8 cellular contexts compared by ENCODE assay signal in genomic region chr1:46062651-46063319, GRCh38.
A peak's percentile ranks its signal among the peaks of the same experiment; 100 is the strongest.
DNase-seq lines count a peak whose midpoint lies in the region; ATAC-seq and FAIRE-seq lines count a peak whose summit lies in the region.

No MANE protein-coding gene starts in this region.

- H3K36me3 Mint-ChIP-seq in activated naive CD4-positive, alpha-beta T cell treated with anti-CD3 and anti-CD28 coated beads, Interleukin-2, amount 10 ng/mL, durations not matched to agents 7 days and 5 days = peaks cover 3% of the 10 kb centered on the region

- peak overlapping the region; percentile 22 for H3K27ac Mint-ChIP-seq in activated naive CD4-positive, alpha-beta T cell treated with anti-CD3 and anti-CD28 coated beads, Interleukin-2, amount 10 ng/mL, durations not matched to agents 7 days and 5 days

- no peaks in the 10 kb centered on the region for H3K9me3 Mint-ChIP-seq in activated naive CD4-positive, alpha-beta T cell treated with anti-CD3 and anti-CD28 coated beads, Interleukin-2, amount 10 ng/mL, durations not matched to agents 7 days and 5 days

- peaks cover 4% of the 10 kb centered on the region for H3K27me3 Mint-ChIP-seq in activated naive CD4-positive, alpha-beta T cell treated with anti-CD3 and anti-CD28 coated beads, Interleukin-2, amount 10 ng/mL, durations not matched to agents 7 days and 5 days

- CTCF ChIA-PET in activated naive CD4-positive, alpha-beta T cell treated with anti-CD3 and anti-CD28 coated beads, Interleukin-2, amount 10 ng/mL, durations not matched to agents 7 days and 5 days (lab: Charles Lee) = no interaction called here

- FAIRE-seq in GM18507 (lab: Jason Lieb, UNC) = peak; percentile 87

- peaks cover 39% of the 10 kb centered on the region for H3K4me1 Mint-ChIP-seq in activated naive CD4-positive, alpha-beta T cell treated with anti-CD3 and anti-CD28 coated beads, Interleukin-2, amount 10 ng/mL, durations not matched to agents 7 days and 5 days

- DNase-seq in GM18507 (ENCODE audit: extremely low spot score, insufficient read length, low read depth) (no peak), NCI-H1417 (lab: John Stamatoyannopoulos, UW) (no peak), NCI-H1417 treated with DMSO at 0.1 percent for 48 hours (lab: John Stamatoyannopoulos, UW) (no peak), T1000 (lab: John Stamatoyannopoulos, UW) (no peak)
- peak; percentile 74 for DNase-seq in activated naive CD4-positive, alpha-beta T cell treated with anti-CD3 and anti-CD28 coated beads, Interleukin-2, amount 10 ng/mL, durations not matched to agents 7 days and 5 days
- peak; percentile 14 to 69 (median 22) for DNase-seq in stimulated activated CD4-positive, alpha-beta T cell treated with anti-CD3 and anti-CD28 coated beads, Interleukin-12 subunit alpha, Interleukin-12 subunit beta, amount 100 ng/mL, for 48 hours (ENCODE audit: low read depth in 2 of 3, low spot score in 1 of 3)

- ATAC-seq in HG03342 (IDR thresholded peaks at IDR 0.05; ENCODE audit: unreplicated experiment) (peak; percentile 61), HG03439 (IDR thresholded peaks at IDR 0.05; ENCODE audit: unreplicated experiment) (no peak)

- no peak overlapping the region for H3K4me3 Mint-ChIP-seq in activated naive CD4-positive, alpha-beta T cell treated with anti-CD3 and anti-CD28 coated beads, Interleukin-2, amount 10 ng/mL, durations not matched to agents 7 days and 5 days

Comparison
In these comparisons a context has a peak if more than half of its experiments do, and no peak if none do; other contexts are left out.
1. DNase-seq: peak in activated naive CD4-positive, alpha-beta T cell treated with anti-CD3 and anti-CD28 coated beads, Interleukin-2, amount 10 ng/mL, durations not matched to agents 7 days and 5 days (single experiment) and stimulated activated CD4-positive, alpha-beta T cell treated with anti-CD3 and anti-CD28 coated beads, Interleukin-12 subunit alpha, Interleukin-12 subunit beta, amount 100 ng/mL, for 48 hours (3 of 3); none in GM18507 (single experiment), NCI-H1417 (0 of 3), NCI-H1417 treated with DMSO at 0.1 percent for 48 hours (single experiment) and T1000 (single experiment).